ENCODE assay signal across 8 cellular contexts in genomic region chr10:77173615-77174461, GRCh38.
DNase-seq lines count a peak whose midpoint lies in the region; ATAC-seq, FAIRE-seq and TF ChIP-seq lines count a peak whose summit lies in the region.

No MANE protein-coding gene starts in this region.

- H3K4me1 ChIP-seq in endothelial cell of umbilical vein (ENCODE audit: control insufficient read depth, extremely low read depth, insufficient read depth, low read length), result peaks cover under 1% of the 10 kb centered on the region
- H3K4me1 ChIP-seq in mucosa of descending colon (ENCODE audit: low read depth), result no peaks in the 10 kb centered on the region

- H3K79me2 ChIP-seq in endothelial cell of umbilical vein (ENCODE audit: control insufficient read depth, insufficient read depth, low read length), result no peaks in the 10 kb centered on the region

- FAIRE-seq in endothelial cell of umbilical vein (lab: Jason Lieb, UNC), result peak; percentile 95

- no peaks in the 10 kb centered on the region for H4K20me1 ChIP-seq in endothelial cell of umbilical vein (replicated peaks; ENCODE audit: control insufficient read depth, extremely low read depth, insufficient read depth, low read length)

- no TSS peak for BruUV-seq in endothelial cell of umbilical vein (replicated peaks; lab: Mats Ljungman, UMichigan)

- no peak for TF ChIP-seq POLR2A in endothelial cell of umbilical vein (IDR thresholded peaks at IDR 0.05; ENCODE audit: low read depth, low read length)

- H3K27ac ChIP-seq in endothelial cell of umbilical vein (ENCODE audit: insufficient read depth, low read depth, low read length), result no peak overlapping the region

- DNase-seq in GM12865 (ENCODE audit: low read depth) (peak; percentile 79), NOMO-1 (lab: John Stamatoyannopoulos, UW; ENCODE audit: unreplicated experiment in 2 of 2) (peak; percentile 56 to 70), endothelial cell of umbilical vein (ENCODE audit: low read depth, low spot score) (peak; percentile 75), mucosa of descending colon (peak in 2 of 3 donors; percentile 68 to 84)
- DNase-seq in activated CD8-positive, alpha-beta memory T cell treated with anti-CD3 and anti-CD28 coated beads, Interleukin-2, amount 50 U/mL, for 1 hour (ENCODE audit: extremely low read depth), result peak; percentile 38
- peak; percentile 85 for DNase-seq in stimulated activated CD8-positive, alpha-beta memory T cell treated with anti-CD3 and anti-CD28 coated beads, Interleukin-4, amount 100 ng/mL, for 48 hours

- ATAC-seq in HG03432 (IDR thresholded peaks at IDR 0.05; ENCODE audit: unreplicated experiment) (peak; percentile 72), mucosa of descending colon (peak; percentile 88), HG02623 (IDR thresholded peaks at IDR 0.05; ENCODE audit: unreplicated experiment) (no peak)

- POLR2A ChIA-PET in endothelial cell of umbilical vein (lab: Charles Lee), result no interaction called here

- H3K9me3 ChIP-seq in endothelial cell of umbilical vein (replicated peaks; ENCODE audit: control insufficient read depth, insufficient read depth, low read length), result no peaks in the 10 kb centered on the region
- no peaks in the 10 kb centered on the region for H3K9me3 ChIP-seq in mucosa of descending colon

- no peaks in the 10 kb centered on the region for H3K27me3 ChIP-seq in endothelial cell of umbilical vein (ENCODE audit: control insufficient read depth in 2 of 2, insufficient read depth in 2 of 2, low read length in 2 of 2)

- no peak overlapping the region for H2AFZ ChIP-seq in endothelial cell of umbilical vein (ENCODE audit: low read depth, low read length)

- no peak overlapping the region for H3K9ac ChIP-seq in endothelial cell of umbilical vein (replicated peaks; ENCODE audit: extremely low read depth, insufficient read depth, low read length)

- no peaks in the 10 kb centered on the region for H3K9me1 ChIP-seq in endothelial cell of umbilical vein (replicated peaks; ENCODE audit: control insufficient read depth, extremely low read depth, insufficient read depth, low read length)

- no peak overlapping the region for H3K4me3 ChIP-seq in GM12865 (ENCODE audit: low read depth, low read length)
- H3K4me3 ChIP-seq in endothelial cell of umbilical vein (replicated peaks in 1 of 3; ENCODE audit: insufficient read depth in 1 of 3, low read depth in 1 of 3, low read length in 3 of 3), result no peak overlapping the region
- no peak overlapping the region for H3K4me3 ChIP-seq in mucosa of descending colon

- TF ChIP-seq CTCF in GM12865 (IDR thresholded peaks at IDR 0.05; ENCODE audit: insufficient read depth, low read depth, low read length, missing control alignments) (peak; percentile 89), endothelial cell of umbilical vein (IDR thresholded peaks at IDR 0.05; ENCODE audit: extremely low read depth in 1 of 2, insufficient read depth in 1 of 2, low read depth in 1 of 2, low read length in 2 of 2) (peak; percentile 86 to 90), mucosa of descending colon (IDR thresholded peaks at IDR 0.05) (peak; percentile 58)

- dilution Hi-C loops in endothelial cell of umbilical vein (cut with MboI; ENCODE audit: extremely low pct_ligation_motif_present, low sequenced_read_pairs), result no loop called here

- H3K36me3 ChIP-seq in endothelial cell of umbilical vein (ENCODE audit: control insufficient read depth in 2 of 2, extremely low read depth in 1 of 2, insufficient read depth in 2 of 2, low read length in 2 of 2) (no peaks in the 10 kb centered on the region), mucosa of descending colon (ENCODE audit: low read depth) (no peaks in the 10 kb centered on the region)

- no peak overlapping the region for H3K4me2 ChIP-seq in endothelial cell of umbilical vein (ENCODE audit: insufficient read depth, low read length)

- CTCF ChIA-PET in endothelial cell of umbilical vein (lab: Charles Lee), result interaction anchor here (0.6 to 13.7 kb wide), 46 partner anchors 8 to 662 kb away, joined by 3 to 594 read pairs (median 4); partner anchors contain the start of gene KCNMA1

- intact Hi-C loops in endothelial cell of umbilical vein (cut with micrococcal nuclease), result loop anchor here (1.0 kb wide), 4 partner anchors 77 to 582 kb away; no protein-coding TSS in a partner anchor
- intact Hi-C loops in mucosa of descending colon (cut with DNase I, micrococcal nuclease), result loop anchor here (2.0 to 10.0 kb wide), 6 partner anchors 71 to 541 kb away; no protein-coding TSS in a partner anchor

TF ChIP-seq in endothelial cell of umbilical vein, 7 proteins besides CTCF, POLR2A, EP300 and RAD21:
- TF ChIP-seq MYC (IDR thresholded peaks at IDR 0.05; ENCODE audit: low read depth, low read length) (no peak), FOS (IDR thresholded peaks at IDR 0.05; ENCODE audit: borderline replicate concordance, insufficient read depth, low read length) (no peak), MAX (IDR thresholded peaks at IDR 0.05; ENCODE audit: insufficient read depth, insufficient read length) (no peak), GATA2 (IDR thresholded peaks at IDR 0.05; ENCODE audit: insufficient read depth, insufficient read length, low read depth, low read length) (no peak), POLR2AphosphoS5 (IDR thresholded peaks at IDR 0.05; ENCODE audit: insufficient read depth, low read depth, low read length) (no peak), EZH2 (IDR thresholded peaks at IDR 0.05; ENCODE audit: borderline replicate concordance, low read depth, low read length, severe bottlenecking) (no peak), JUN (IDR thresholded peaks at IDR 0.05; ENCODE audit: borderline replicate concordance, insufficient read depth, insufficient read length, low read depth) (no peak)
TF ChIP-seq in endothelial cell of umbilical vein: peak in this region for 0.
